Comparison of ENCODE assay signal across 1 cellular context in the genomic region with DNA sequence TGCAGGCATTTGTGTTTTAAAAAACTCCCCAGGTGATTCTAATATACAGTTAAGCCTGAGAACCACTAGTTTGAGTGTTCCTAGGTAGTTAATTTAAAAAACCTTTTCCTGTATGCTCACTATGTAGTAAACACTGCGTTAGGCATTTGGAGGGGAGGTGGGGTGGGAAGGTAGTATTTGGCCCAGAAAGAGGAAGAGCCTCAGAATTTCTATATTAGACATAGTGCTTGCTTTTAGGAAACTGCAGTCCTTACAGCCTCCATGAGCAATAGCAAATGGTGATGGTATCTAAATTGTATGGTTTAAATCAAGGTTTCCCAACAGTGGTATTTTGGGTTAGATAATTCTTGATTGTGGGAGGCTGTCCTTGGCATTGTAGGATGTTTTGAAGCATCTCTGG.
TF ChIP-seq lines count a peak whose summit lies in the region.

No MANE protein-coding gene starts in this region.

TF ChIP-seq in WTC11, 78 proteins besides CTCF, POLR2A, EP300 and RAD21 (continued from another document):
- TF ChIP-seq, protein P1, sequence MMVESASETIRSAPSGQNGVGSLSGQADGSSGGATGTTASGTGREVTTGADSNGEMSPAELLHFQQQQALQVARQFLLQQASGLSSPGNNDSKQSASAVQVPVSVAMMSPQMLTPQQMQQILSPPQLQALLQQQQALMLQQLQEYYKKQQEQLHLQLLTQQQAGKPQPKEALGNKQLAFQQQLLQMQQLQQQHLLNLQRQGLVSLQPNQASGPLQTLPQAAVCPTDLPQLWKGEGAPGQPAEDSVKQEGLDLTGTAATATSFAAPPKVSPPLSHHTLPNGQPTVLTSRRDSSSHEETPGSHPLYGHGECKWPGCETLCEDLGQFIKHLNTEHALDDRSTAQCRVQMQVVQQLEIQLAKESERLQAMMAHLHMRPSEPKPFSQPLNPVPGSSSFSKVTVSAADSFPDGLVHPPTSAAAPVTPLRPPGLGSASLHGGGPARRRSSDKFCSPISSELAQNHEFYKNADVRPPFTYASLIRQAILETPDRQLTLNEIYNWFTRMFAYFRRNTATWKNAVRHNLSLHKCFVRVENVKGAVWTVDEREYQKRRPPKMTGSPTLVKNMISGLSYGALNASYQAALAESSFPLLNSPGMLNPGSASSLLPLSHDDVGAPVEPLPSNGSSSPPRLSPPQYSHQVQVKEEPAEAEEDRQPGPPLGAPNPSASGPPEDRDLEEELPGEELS (CRISPR knock-in tag; IDR thresholded peaks at IDR 0.05): no peak
- TF ChIP-seq TCF7 (CRISPR knock-in tag; IDR thresholded peaks at IDR 0.05; ENCODE audit: low read depth) (no peak), ZBTB21 (CRISPR knock-in tag; IDR thresholded peaks at IDR 0.05; ENCODE audit: borderline replicate concordance) (no peak), FOXP1 (CRISPR knock-in tag; IDR thresholded peaks at IDR 0.05; ENCODE audit: borderline replicate concordance) (no peak), ZNF396 (CRISPR knock-in tag; IDR thresholded peaks at IDR 0.05; ENCODE audit: borderline replicate concordance) (no peak), MYBL2 (CRISPR knock-in tag; IDR thresholded peaks at IDR 0.05) (no peak)
